Comparison of ENCODE assay signal across 17 cellular contexts in the genomic region with DNA sequence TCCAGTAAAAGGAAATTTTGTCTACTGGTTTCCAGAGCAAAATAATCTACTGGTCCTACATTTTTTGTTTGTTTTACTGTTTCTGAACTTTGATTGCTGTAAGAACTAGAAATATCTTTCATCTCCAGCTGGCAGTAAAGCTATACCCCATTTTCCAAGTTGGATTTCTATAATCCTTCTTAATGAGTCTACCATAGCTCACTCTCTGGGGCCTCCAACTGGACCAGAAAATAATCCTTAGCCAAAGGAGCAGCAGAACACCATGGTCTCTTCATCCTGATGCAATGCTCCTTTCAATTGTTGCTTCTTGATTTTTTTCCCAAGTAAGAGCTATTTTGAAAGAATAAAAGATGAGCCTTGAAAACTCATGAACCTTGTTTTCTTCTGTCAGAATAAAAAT.
DNase-seq lines count a peak whose midpoint lies in the region; ATAC-seq lines count a peak whose summit lies in the region.
"Had no signal": no experiment of that assay in that cellular context is flagged by ENCODE, and none has a peak within 500 bp of the region (broad histone marks: within the 10 kb centered on the region; RNA-seq: fewer than 3 reads in every experiment).

No MANE protein-coding gene starts in this region.

- no peaks in the 10 kb centered on the region for H3K36me3 Mint-ChIP-seq in effector memory CD8-positive, alpha-beta T cell (ENCODE audit: insufficient read depth)
- H3K36me3 Mint-ChIP-seq: CD8-positive, alpha-beta memory T cell had no signal

- no peaks in the 10 kb centered on the region for H3K9me3 ChIP-seq in mesenchymal stem cell (ENCODE audit: control insufficient read depth, low read length)
- H3K9me3 ChIP-seq: BLaER1 treated with 17β-estradiol and CSF1 and Interleukin-3, amounts not matched to agents 10 nM and 100 nM had no signal

- peak overlapping the region; percentile 93 for H3K27ac ChIP-seq in mesenchymal stem cell (ENCODE audit: low read length, poor library complexity, severe bottlenecking)
- H3K27ac ChIP-seq: BLaER1 treated with 17β-estradiol and CSF1 and Interleukin-3, amounts not matched to agents 10 nM and 100 nM; GM23248 had no signal

- no peak overlapping the region for H2BK15ac ChIP-seq in mesenchymal stem cell (ENCODE audit: low read depth, poor library complexity, severe bottlenecking)

- no peaks in the 10 kb centered on the region for H3K27me3 Mint-ChIP-seq in effector memory CD8-positive, alpha-beta T cell
- H3K27me3 Mint-ChIP-seq: B cell; CD8-positive, alpha-beta memory T cell had no signal

- peak; percentile 45 for DNase-seq in G401 (ENCODE audit: low spot score)
- DNase-seq in NCI-H82 treated with DMSO at 0.1 percent for 48 hours (lab: John Stamatoyannopoulos, UW; ENCODE audit: unreplicated experiment), result peak; percentile 6
- peak; percentile 34 for DNase-seq in amniotic epithelial cell (ENCODE audit: low read depth)
- DNase-seq in mesenchymal stem cell, result no peak
- DNase-seq in effector memory CD8-positive, alpha-beta T cell, result no peak
- no peak for DNase-seq in RPMI8226
- no peak for DNase-seq in activated CD4-positive, alpha-beta T cell treated with anti-CD3 and anti-CD28 coated beads for 1 hour
- DNase-seq: CD8-positive, alpha-beta memory T cell; COR-L47; DMS 273 treated with DMSO at 0.1 percent for 48 hours; DND-41; GM23248; HCEC 1CT; IMR-90 had no signal

- H3K27me3 ChIP-seq in mesenchymal stem cell (ENCODE audit: control insufficient read depth in 1 of 2, insufficient read depth in 1 of 2, low read length in 2 of 2), result no peaks in the 10 kb centered on the region
- H3K27me3 ChIP-seq: BLaER1 treated with 17β-estradiol and CSF1 and Interleukin-3, amounts not matched to agents 10 nM and 100 nM had no signal

- no peak for ATAC-seq in effector memory CD8-positive, alpha-beta T cell (replicated peaks)
- ATAC-seq in GM21786 (IDR thresholded peaks at IDR 0.05; ENCODE audit: unreplicated experiment), result no peak

- no peaks in the 10 kb centered on the region for H3K4me1 ChIP-seq in mesenchymal stem cell (ENCODE audit: control insufficient read depth, insufficient read depth, low read depth, low read length)
- H3K4me1 ChIP-seq: BLaER1 treated with 17β-estradiol and CSF1 and Interleukin-3, amounts not matched to agents 10 nM and 100 nM had no signal

- H4K8ac ChIP-seq in mesenchymal stem cell (ENCODE audit: low read length), result no peak overlapping the region

- no peak overlapping the region for H3K27ac Mint-ChIP-seq in effector memory CD8-positive, alpha-beta T cell
- H3K27ac Mint-ChIP-seq: B cell; CD8-positive, alpha-beta memory T cell had no signal

- H4K91ac ChIP-seq in mesenchymal stem cell (ENCODE audit: low read length), result no peak overlapping the region

- no peak overlapping the region for H2AK5ac ChIP-seq in mesenchymal stem cell (ENCODE audit: low read length, severe bottlenecking)

- no peak overlapping the region for H3K23ac ChIP-seq in mesenchymal stem cell (ENCODE audit: low read length in 2 of 2)

- H2BK12ac ChIP-seq in mesenchymal stem cell (ENCODE audit: low read length in 2 of 2), result no peak overlapping the region

- peak overlapping the region; percentile 11 for H3K4me2 ChIP-seq in mesenchymal stem cell (ENCODE audit: low read length, poor library complexity, severe bottlenecking)
- H3K4me2 ChIP-seq: BLaER1 treated with 17β-estradiol and CSF1 and Interleukin-3, amounts not matched to agents 10 nM and 100 nM had no signal

- H3K14ac ChIP-seq in mesenchymal stem cell (ENCODE audit: low read length in 2 of 2), result no peak overlapping the region

- no peaks in the 10 kb centered on the region for H3K79me1 ChIP-seq in mesenchymal stem cell (replicated peaks; ENCODE audit: low read length, poor library complexity, severe bottlenecking)

- no peaks in the 10 kb centered on the region for H3K36me3 ChIP-seq in mesenchymal stem cell (ENCODE audit: control insufficient read depth in 1 of 2, insufficient read depth in 2 of 2, low read depth in 1 of 2, low read length in 2 of 2)
- H3K36me3 ChIP-seq: BLaER1 treated with 17β-estradiol and CSF1 and Interleukin-3, amounts not matched to agents 10 nM and 100 nM had no signal

- no peak overlapping the region for H3K4me3 Mint-ChIP-seq in effector memory CD8-positive, alpha-beta T cell
- H3K4me3 Mint-ChIP-seq: B cell; CD8-positive, alpha-beta memory T cell had no signal

- peaks cover 6% of the 10 kb centered on the region in 2 donors for H3K9me3 Mint-ChIP-seq in effector memory CD8-positive, alpha-beta T cell

- in situ Hi-C loops in G401 (cut with HindIII; ENCODE audit: low sequenced_read_pairs), result no loop called here

- no peak overlapping the region for H3K18ac ChIP-seq in mesenchymal stem cell (ENCODE audit: low read depth in 1 of 2, low read length in 2 of 2)

- peak overlapping the region; percentile 38 for H2BK5ac ChIP-seq in mesenchymal stem cell (ENCODE audit: low read depth, low read length, poor library complexity, severe bottlenecking)

- no peak overlapping the region for H3K4ac ChIP-seq in mesenchymal stem cell (ENCODE audit: low read depth in 1 of 2, low read length in 2 of 2)

- no peak overlapping the region for H3K4me3 ChIP-seq in mesenchymal stem cell (ENCODE audit: insufficient read depth in 1 of 2, low read depth in 1 of 2, low read length in 2 of 2)
- H3K4me3 ChIP-seq: BLaER1 treated with 17β-estradiol and CSF1 and Interleukin-3, amounts not matched to agents 10 nM and 100 nM; GM23248 had no signal

- H3K4me1 Mint-ChIP-seq in effector memory CD8-positive, alpha-beta T cell (ENCODE audit: low read depth in 2 of 2), result no peaks in the 10 kb centered on the region
- H3K4me1 Mint-ChIP-seq: B cell; CD8-positive, alpha-beta memory T cell had no signal

- no peak overlapping the region for H2BK120ac ChIP-seq in mesenchymal stem cell (ENCODE audit: low read depth, low read length)

- H2AFZ ChIP-seq in mesenchymal stem cell (ENCODE audit: low read depth, low read length), result no peak overlapping the region

- no peak overlapping the region for H3K9ac ChIP-seq in mesenchymal stem cell (ENCODE audit: low read length)
- H3K9ac ChIP-seq: BLaER1 treated with 17β-estradiol and CSF1 and Interleukin-3, amounts not matched to agents 10 nM and 100 nM; GM23248 had no signal

Comparison
In these comparisons a context has a peak if more than half of its experiments do, and no peak if none do; other contexts are left out.
1. DNase-seq: peak in G401 (single experiment), NCI-H82 treated with DMSO at 0.1 percent for 48 hours (single experiment) and amniotic epithelial cell (single experiment); none in mesenchymal stem cell (single experiment), effector memory CD8-positive, alpha-beta T cell (0 of 3), RPMI8226 (single experiment) and activated CD4-positive, alpha-beta T cell treated with anti-CD3 and anti-CD28 coated beads for 1 hour (single experiment).